Comparison of ENCODE assay signal across 1 cellular context in the genomic region with DNA sequence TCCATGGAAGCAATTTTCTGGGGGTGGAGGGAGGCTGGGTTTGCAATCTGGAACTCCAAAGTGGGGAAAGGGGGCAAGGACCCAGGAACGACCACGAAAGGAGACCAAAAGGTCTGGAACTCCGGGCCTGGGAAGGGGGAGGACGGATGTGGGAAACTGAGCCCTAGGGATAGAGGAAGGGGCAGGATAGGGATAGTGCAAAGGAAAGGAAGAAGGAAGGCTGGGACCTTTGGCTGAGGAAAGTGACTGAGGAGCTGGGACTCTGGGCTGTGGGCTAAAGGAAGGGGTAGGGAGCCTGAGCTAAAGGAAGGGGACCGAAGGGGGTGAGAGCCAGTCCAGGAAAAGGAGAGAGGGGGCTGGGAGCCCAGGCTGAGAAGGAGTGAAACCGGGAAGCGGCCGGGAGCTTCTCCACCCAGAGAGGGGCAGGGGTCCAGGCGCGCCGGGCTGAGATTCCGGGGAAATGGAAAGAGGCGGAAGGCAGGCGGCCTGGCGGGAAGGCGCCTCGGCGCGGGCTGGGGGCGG.
A peak's percentile ranks its signal among the peaks of the same experiment; 100 is the strongest.
TF ChIP-seq lines count a peak whose summit lies in the region.

No MANE protein-coding gene starts in this region.

TF ChIP-seq in HepG2, 621 proteins besides CTCF, POLR2A, EP300 and RAD21 (continued from another document):
- TF ChIP-seq, protein P1, sequence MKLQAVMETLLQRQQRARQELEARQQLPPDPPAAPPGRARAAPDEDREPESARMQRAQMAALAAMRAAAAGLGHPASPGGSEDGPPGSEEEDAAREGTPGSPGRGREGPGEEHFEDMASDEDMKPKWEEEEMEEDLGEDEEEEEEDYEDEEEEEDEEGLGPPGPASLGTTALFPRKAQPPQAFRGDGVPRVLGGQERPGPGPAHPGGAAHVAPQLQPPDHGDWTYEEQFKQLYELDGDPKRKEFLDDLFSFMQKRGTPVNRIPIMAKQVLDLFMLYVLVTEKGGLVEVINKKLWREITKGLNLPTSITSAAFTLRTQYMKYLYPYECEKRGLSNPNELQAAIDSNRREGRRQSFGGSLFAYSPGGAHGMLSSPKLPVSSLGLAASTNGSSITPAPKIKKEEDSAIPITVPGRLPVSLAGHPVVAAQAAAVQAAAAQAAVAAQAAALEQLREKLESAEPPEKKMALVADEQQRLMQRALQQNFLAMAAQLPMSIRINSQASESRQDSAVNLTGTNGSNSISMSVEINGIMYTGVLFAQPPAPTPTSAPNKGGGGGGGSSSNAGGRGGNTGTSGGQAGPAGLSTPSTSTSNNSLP (IDR thresholded peaks at IDR 0.05; ENCODE audit: low read depth, low read length), result no peak
- no peak for TF ChIP-seq TCF7 (IDR thresholded peaks at IDR 0.05; ENCODE audit: low read depth)
- no peak for TF ChIP-seq ZNF124 (CRISPR knock-in tag; IDR thresholded peaks at IDR 0.05)
- TF ChIP-seq ZNF790 (CRISPR knock-in tag; IDR thresholded peaks at IDR 0.05; ENCODE audit: borderline replicate concordance), result no peak
- no peak for TF ChIP-seq ZNF569 (CRISPR knock-in tag; IDR thresholded peaks at IDR 0.05; ENCODE audit: borderline replicate concordance)
- no peak for TF ChIP-seq KDM1A (CRISPR knock-in tag; IDR thresholded peaks at IDR 0.05)
- TF ChIP-seq ARNTL (CRISPR knock-in tag; IDR thresholded peaks at IDR 0.05), result no peak
- TF ChIP-seq, protein P2, sequence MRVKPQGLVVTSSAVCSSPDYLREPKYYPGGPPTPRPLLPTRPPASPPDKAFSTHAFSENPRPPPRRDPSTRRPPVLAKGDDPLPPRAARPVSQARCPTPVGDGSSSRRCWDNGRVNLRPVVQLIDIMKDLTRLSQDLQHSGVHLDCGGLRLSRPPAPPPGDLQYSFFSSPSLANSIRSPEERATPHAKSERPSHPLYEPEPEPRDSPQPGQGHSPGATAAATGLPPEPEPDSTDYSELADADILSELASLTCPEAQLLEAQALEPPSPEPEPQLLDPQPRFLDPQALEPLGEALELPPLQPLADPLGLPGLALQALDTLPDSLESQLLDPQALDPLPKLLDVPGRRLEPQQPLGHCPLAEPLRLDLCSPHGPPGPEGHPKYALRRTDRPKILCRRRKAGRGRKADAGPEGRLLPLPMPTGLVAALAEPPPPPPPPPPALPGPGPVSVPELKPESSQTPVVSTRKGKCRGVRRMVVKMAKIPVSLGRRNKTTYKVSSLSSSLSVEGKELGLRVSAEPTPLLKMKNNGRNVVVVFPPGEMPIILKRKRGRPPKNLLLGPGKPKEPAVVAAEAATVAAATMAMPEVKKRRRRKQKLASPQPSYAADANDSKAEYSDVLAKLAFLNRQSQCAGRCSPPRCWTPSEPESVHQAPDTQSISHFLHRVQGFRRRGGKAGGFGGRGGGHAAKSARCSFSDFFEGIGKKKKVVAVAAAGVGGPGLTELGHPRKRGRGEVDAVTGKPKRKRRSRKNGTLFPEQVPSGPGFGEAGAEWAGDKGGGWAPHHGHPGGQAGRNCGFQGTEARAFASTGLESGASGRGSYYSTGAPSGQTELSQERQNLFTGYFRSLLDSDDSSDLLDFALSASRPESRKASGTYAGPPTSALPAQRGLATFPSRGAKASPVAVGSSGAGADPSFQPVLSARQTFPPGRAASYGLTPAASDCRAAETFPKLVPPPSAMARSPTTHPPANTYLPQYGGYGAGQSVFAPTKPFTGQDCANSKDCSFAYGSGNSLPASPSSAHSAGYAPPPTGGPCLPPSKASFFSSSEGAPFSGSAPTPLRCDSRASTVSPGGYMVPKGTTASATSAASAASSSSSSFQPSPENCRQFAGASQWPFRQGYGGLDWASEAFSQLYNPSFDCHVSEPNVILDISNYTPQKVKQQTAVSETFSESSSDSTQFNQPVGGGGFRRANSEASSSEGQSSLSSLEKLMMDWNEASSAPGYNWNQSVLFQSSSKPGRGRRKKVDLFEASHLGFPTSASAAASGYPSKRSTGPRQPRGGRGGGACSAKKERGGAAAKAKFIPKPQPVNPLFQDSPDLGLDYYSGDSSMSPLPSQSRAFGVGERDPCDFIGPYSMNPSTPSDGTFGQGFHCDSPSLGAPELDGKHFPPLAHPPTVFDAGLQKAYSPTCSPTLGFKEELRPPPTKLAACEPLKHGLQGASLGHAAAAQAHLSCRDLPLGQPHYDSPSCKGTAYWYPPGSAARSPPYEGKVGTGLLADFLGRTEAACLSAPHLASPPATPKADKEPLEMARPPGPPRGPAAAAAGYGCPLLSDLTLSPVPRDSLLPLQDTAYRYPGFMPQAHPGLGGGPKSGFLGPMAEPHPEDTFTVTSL (CRISPR knock-in tag; IDR thresholded peaks at IDR 0.05; ENCODE audit: borderline replicate concordance), result peak; percentile 1; the same call in 1 of the 2 replicates
- TF ChIP-seq, protein P3, sequence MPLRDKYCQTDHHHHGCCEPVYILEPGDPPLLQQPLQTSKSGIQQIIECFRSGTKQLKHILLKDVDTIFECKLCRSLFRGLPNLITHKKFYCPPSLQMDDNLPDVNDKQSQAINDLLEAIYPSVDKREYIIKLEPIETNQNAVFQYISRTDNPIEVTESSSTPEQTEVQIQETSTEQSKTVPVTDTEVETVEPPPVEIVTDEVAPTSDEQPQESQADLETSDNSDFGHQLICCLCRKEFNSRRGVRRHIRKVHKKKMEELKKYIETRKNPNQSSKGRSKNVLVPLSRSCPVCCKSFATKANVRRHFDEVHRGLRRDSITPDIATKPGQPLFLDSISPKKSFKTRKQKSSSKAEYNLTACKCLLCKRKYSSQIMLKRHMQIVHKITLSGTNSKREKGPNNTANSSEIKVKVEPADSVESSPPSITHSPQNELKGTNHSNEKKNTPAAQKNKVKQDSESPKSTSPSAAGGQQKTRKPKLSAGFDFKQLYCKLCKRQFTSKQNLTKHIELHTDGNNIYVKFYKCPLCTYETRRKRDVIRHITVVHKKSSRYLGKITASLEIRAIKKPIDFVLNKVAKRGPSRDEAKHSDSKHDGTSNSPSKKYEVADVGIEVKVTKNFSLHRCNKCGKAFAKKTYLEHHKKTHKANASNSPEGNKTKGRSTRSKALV (CRISPR knock-in tag; IDR thresholded peaks at IDR 0.05), result no peak
- no peak for TF ChIP-seq RBM22 (optimal IDR thresholded peaks at IDR 0.05; ENCODE audit: low read length)
- TF ChIP-seq, protein P4, sequence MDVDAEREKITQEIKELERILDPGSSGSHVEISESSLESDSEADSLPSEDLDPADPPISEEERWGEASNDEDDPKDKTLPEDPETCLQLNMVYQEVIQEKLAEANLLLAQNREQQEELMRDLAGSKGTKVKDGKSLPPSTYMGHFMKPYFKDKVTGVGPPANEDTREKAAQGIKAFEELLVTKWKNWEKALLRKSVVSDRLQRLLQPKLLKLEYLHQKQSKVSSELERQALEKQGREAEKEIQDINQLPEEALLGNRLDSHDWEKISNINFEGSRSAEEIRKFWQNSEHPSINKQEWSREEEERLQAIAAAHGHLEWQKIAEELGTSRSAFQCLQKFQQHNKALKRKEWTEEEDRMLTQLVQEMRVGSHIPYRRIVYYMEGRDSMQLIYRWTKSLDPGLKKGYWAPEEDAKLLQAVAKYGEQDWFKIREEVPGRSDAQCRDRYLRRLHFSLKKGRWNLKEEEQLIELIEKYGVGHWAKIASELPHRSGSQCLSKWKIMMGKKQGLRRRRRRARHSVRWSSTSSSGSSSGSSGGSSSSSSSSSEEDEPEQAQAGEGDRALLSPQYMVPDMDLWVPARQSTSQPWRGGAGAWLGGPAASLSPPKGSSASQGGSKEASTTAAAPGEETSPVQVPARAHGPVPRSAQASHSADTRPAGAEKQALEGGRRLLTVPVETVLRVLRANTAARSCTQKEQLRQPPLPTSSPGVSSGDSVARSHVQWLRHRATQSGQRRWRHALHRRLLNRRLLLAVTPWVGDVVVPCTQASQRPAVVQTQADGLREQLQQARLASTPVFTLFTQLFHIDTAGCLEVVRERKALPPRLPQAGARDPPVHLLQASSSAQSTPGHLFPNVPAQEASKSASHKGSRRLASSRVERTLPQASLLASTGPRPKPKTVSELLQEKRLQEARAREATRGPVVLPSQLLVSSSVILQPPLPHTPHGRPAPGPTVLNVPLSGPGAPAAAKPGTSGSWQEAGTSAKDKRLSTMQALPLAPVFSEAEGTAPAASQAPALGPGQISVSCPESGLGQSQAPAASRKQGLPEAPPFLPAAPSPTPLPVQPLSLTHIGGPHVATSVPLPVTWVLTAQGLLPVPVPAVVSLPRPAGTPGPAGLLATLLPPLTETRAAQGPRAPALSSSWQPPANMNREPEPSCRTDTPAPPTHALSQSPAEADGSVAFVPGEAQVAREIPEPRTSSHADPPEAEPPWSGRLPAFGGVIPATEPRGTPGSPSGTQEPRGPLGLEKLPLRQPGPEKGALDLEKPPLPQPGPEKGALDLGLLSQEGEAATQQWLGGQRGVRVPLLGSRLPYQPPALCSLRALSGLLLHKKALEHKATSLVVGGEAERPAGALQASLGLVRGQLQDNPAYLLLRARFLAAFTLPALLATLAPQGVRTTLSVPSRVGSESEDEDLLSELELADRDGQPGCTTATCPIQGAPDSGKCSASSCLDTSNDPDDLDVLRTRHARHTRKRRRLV (CRISPR knock-in tag; IDR thresholded peaks at IDR 0.05), result no peak
- no peak for TF ChIP-seq RXRA (CRISPR knock-in tag; IDR thresholded peaks at IDR 0.05)
- TF ChIP-seq KDM6A (CRISPR knock-in tag; IDR thresholded peaks at IDR 0.05; ENCODE audit: low read depth), result no peak
- 0 out of 2 replicates have a peak, but pooled peaks have one; percentile 3 for TF ChIP-seq HNF4A (CRISPR knock-in tag; IDR thresholded peaks at IDR 0.05)
